In the genomic region with DNA sequence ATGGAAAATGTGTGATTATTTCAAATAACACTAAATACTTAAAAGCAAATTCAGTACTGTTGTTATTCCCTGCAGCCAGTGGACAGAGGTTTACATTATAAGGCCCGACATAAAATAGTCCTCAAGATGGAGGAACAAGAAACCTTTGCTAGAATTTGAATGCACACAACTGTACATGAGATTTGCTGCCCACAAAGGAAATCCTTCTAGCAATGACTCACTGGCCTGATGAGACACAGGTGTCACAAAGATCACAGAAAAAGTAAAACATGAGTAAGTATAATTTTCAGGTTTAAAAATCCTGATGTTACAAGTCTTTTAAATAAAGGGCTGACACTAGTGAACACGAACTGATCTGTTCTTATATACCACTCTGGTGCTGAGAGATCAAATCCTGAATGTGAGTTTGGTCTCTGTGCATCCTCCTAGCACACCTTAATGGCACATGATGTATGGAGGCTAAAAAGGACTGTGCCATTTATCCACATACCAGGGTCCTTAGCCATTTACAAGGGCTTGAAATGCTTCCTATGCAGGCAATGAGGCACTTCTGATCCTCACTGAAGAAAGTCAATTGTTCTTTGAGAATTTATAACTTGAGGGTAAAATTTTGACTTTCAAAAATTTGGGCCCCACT, we compare ENCODE assay signal across 2 cellular contexts.
TF ChIP-seq lines count a peak whose summit lies in the region.

No MANE protein-coding gene starts in this region.

TF ChIP-seq in IMR-90, 13 proteins besides CTCF, POLR2A, EP300 and RAD21 (continued from another document):
- no peak for TF ChIP-seq USF2 (IDR thresholded peaks at IDR 0.05; ENCODE audit: low read depth, low read length)
- no peak for TF ChIP-seq CEBPB (IDR thresholded peaks at IDR 0.05; ENCODE audit: low read depth, low read length)
- no peak for TF ChIP-seq CHD1 (IDR thresholded peaks at IDR 0.05; ENCODE audit: low read depth, low read length)
- no peak for TF ChIP-seq ELK1 (IDR thresholded peaks at IDR 0.05; ENCODE audit: borderline replicate concordance, low read depth, low read length)
- no peak for TF ChIP-seq RCOR1 (IDR thresholded peaks at IDR 0.05; ENCODE audit: insufficient replicate concordance, low read length)
- no peak for TF ChIP-seq NFE2L2 (IDR thresholded peaks at IDR 0.05; ENCODE audit: low read depth, low read length)

TF ChIP-seq in WTC11, 78 proteins besides CTCF, POLR2A, EP300 and RAD21 (continued from another document):
- TF ChIP-seq, protein P1, sequence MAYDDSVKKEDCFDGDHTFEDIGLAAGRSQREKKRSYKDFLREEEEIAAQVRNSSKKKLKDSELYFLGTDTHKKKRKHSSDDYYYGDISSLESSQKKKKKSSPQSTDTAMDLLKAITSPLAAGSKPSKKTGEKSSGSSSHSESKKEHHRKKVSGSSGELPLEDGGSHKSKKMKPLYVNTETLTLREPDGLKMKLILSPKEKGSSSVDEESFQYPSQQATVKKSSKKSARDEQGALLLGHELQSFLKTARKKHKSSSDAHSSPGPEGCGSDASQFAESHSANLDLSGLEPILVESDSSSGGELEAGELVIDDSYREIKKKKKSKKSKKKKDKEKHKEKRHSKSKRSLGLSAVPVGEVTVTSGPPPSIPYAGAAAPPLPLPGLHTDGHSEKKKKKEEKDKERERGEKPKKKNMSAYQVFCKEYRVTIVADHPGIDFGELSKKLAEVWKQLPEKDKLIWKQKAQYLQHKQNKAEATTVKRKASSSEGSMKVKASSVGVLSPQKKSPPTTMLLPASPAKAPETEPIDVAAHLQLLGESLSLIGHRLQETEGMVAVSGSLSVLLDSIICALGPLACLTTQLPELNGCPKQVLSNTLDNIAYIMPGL (CRISPR knock-in tag; IDR thresholded peaks at IDR 0.05), result no peak
- TF ChIP-seq SP1 (CRISPR knock-in tag; conservative IDR thresholded peaks at IDR 0.05) (no peak), TP53 (CRISPR knock-in tag; IDR thresholded peaks at IDR 0.05) (no peak), PRRX2 (CRISPR knock-in tag; IDR thresholded peaks at IDR 0.05) (no peak), NFE2L1 (CRISPR knock-in tag; IDR thresholded peaks at IDR 0.05) (no peak), CREB1 (CRISPR knock-in tag; IDR thresholded peaks at IDR 0.05) (no peak), SMAD3 (CRISPR knock-in tag; IDR thresholded peaks at IDR 0.05; ENCODE audit: borderline replicate concordance) (no peak), CDX4 (CRISPR knock-in tag; IDR thresholded peaks at IDR 0.05; ENCODE audit: borderline replicate concordance) (no peak)
- TF ChIP-seq, protein P2, sequence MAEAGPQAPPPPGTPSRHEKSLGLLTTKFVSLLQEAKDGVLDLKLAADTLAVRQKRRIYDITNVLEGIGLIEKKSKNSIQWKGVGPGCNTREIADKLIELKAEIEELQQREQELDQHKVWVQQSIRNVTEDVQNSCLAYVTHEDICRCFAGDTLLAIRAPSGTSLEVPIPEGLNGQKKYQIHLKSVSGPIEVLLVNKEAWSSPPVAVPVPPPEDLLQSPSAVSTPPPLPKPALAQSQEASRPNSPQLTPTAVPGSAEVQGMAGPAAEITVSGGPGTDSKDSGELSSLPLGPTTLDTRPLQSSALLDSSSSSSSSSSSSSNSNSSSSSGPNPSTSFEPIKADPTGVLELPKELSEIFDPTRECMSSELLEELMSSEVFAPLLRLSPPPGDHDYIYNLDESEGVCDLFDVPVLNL (CRISPR knock-in tag; IDR thresholded peaks at IDR 0.05; ENCODE audit: borderline replicate concordance, low read depth), result no peak
